In genomic region chr1:17538010-17538409, GRCh38 we compare ENCODE assay signal across 18 cellular contexts. TPM values are rescaled to one million over a fixed set of nuclear protein-coding genes. Genes with fewer than 3 reads are reported as not detected.
A peak's percentile ranks its signal among the peaks of the same experiment; 100 is the strongest.
DNase-seq lines count a peak whose midpoint lies in the region; ATAC-seq, FAIRE-seq and TF ChIP-seq lines count a peak whose summit lies in the region.
"Had no signal": no experiment of that assay in that cellular context is flagged by ENCODE, and none has a peak within 500 bp of the region (broad histone marks: within the 10 kb centered on the region; RNA-seq: fewer than 3 reads in every experiment).

No MANE protein-coding gene starts in this region.

- H3K27me3 ChIP-seq in IMR-90 (ENCODE audit: control insufficient read depth, insufficient read depth, low read length): no peaks in the 10 kb centered on the region
- H3K27me3 ChIP-seq in H1 (replicated peaks in 1 of 4; ENCODE audit: control insufficient read depth in 3 of 4, extremely low read depth in 1 of 4, insufficient read depth in 3 of 4, low read length in 3 of 4): no peaks in the 10 kb centered on the region
- H3K27me3 ChIP-seq in mucosa of rectum (ENCODE audit: control insufficient read depth in 2 of 2, insufficient read depth in 2 of 2, low read length in 2 of 2): no peaks in the 10 kb centered on the region
- peaks cover 0 to 5% (median 0%) of the 10 kb centered on the region in 5 donors for H3K27me3 ChIP-seq in subcutaneous abdominal adipose tissue (ENCODE audit: control insufficient read depth in 5 of 5, insufficient read depth in 4 of 5, low read length in 5 of 5)

- H4K5ac ChIP-seq in IMR-90 (ENCODE audit: low read depth, low read length) (no peak overlapping the region), H1 (ENCODE audit: insufficient read length, low read depth, low read length) (no peak overlapping the region)

- peaks cover 8 to 27% of the 10 kb centered on the region in 2 experiments for H3K79me2 ChIP-seq in H1 (ENCODE audit: control insufficient read depth in 1 of 2, insufficient read depth in 2 of 2, low read length in 2 of 2)

- TF ChIP-seq RAD21 in IMR-90 (IDR thresholded peaks at IDR 0.05; ENCODE audit: low read length) (no peak), H1 (IDR thresholded peaks at IDR 0.05 in 1 of 2, conservative IDR thresholded peaks at IDR 0.05 in 1 of 2; ENCODE audit: low read depth in 2 of 2, low read length in 2 of 2) (no peak)

- no peak overlapping the region for H3K4ac ChIP-seq in IMR-90 (ENCODE audit: low read depth, low read length)
- no peak overlapping the region for H3K4ac ChIP-seq in H1 (replicated peaks; ENCODE audit: insufficient read length, low read depth, low read length)

- no peak for FAIRE-seq in H1 (lab: Jason Lieb, UNC)
- FAIRE-seq: GM18507, islet of Langerhans had no signal

- ATAC-seq in IMR-90 (ENCODE audit: low read depth) (no peak), HG03196 (IDR thresholded peaks at IDR 0.05; ENCODE audit: unreplicated experiment) (no peak)
- ATAC-seq in naive thymus-derived CD8-positive, alpha-beta T cell: no peak
- ATAC-seq: stimulated activated effector memory CD8-positive, alpha-beta T cell treated with anti-CD3 and anti-CD28 coated beads, Interleukin-12 subunit alpha, Interleukin-12 subunit beta, amount 100 ng/mL, for 72 hours had no signal

- POLR2A ChIA-PET in IMR-90 (lab: Charles Lee; ENCODE audit: unreplicated experiment) (no interaction called here), H1 (lab: Charles Lee; ENCODE audit: partially characterized antibody) (interaction anchor here (0.8 to 11.4 kb wide), 8 partner anchors 8 to 67 kb away, joined by 3 to 123 read pairs (median 4); no protein-coding TSS in a partner anchor)
- POLR2A ChIA-PET in naive thymus-derived CD8-positive, alpha-beta T cell (lab: Charles Lee): no interaction called here

- H4K8ac ChIP-seq in IMR-90 (ENCODE audit: low read depth in 2 of 2, low read length in 2 of 2): no peak overlapping the region
- H4K8ac ChIP-seq in H1 (ENCODE audit: extremely low read depth, insufficient read depth, low read length): no peak overlapping the region

- H3K14ac ChIP-seq in IMR-90 (replicated peaks; ENCODE audit: low read depth, low read length) (no peak overlapping the region), H1 (ENCODE audit: insufficient read length) (no peak overlapping the region)

- peaks cover 4 to 18% (median 12%) of the 10 kb centered on the region in 4 donors for H3K4me1 Mint-ChIP-seq in naive thymus-derived CD8-positive, alpha-beta T cell

- BruUV-seq in IMR-90 (replicated peaks; lab: Mats Ljungman, UMichigan): no TSS peak

- TF ChIP-seq POLR2A in IMR-90 (IDR thresholded peaks at IDR 0.05; ENCODE audit: low read depth, low read length): no peak
- no peak for TF ChIP-seq POLR2A in H1 (IDR thresholded peaks at IDR 0.05; ENCODE audit: control extremely low read depth in 1 of 2, low read depth in 2 of 2, low read length in 2 of 2)

- H4K91ac ChIP-seq in IMR-90 (ENCODE audit: insufficient read depth, low read depth, low read length) (no peak overlapping the region), H1 (replicated peaks; ENCODE audit: insufficient read length, low read length) (peak overlapping the region; percentile 21)

- H4K20me1 ChIP-seq in IMR-90 (ENCODE audit: insufficient read depth, low read length) (no peaks in the 10 kb centered on the region), H1 (replicated peaks in 1 of 2; ENCODE audit: control insufficient read depth in 1 of 2, insufficient read depth in 2 of 2, low read length in 2 of 2) (no peaks in the 10 kb centered on the region)

- H3K56ac ChIP-seq in IMR-90 (ENCODE audit: extremely low read depth, insufficient read depth, low read length) (no peak overlapping the region), H1 (replicated peaks; ENCODE audit: insufficient read length, low read depth, low read length) (no peak overlapping the region)

- H2AFZ ChIP-seq in IMR-90 (replicated peaks; ENCODE audit: low read length, poor library complexity) (peak overlapping the region; percentile 40), H1 (ENCODE audit: low read length) (no peak overlapping the region)

- no peak overlapping the region for H2BK15ac ChIP-seq in IMR-90 (ENCODE audit: low read depth, low read length)
- H2BK15ac ChIP-seq in H1 (ENCODE audit: low read length): peak overlapping the region; percentile 10; the same call in 1 of the 2 replicates

- intact Hi-C loops in IMR-90 (cut with micrococcal nuclease): no loop called here

- no peaks in the 10 kb centered on the region for H3K36me3 ChIP-seq in IMR-90 (ENCODE audit: control insufficient read depth, insufficient read depth, low read length)
- H3K36me3 ChIP-seq in H1 (ENCODE audit: control insufficient read depth in 2 of 4, insufficient read depth in 4 of 4, low read length in 3 of 4): no peaks in the 10 kb centered on the region
- H3K36me3 ChIP-seq in mucosa of rectum (ENCODE audit: control insufficient read depth in 2 of 2, insufficient read depth in 2 of 2, low read length in 2 of 2): peaks cover 0 to 3% of the 10 kb centered on the region in 2 donors
- no peaks in the 10 kb centered on the region for H3K36me3 ChIP-seq in subcutaneous abdominal adipose tissue (ENCODE audit: control insufficient read depth in 5 of 5, insufficient read depth in 5 of 5, low read length in 5 of 5)
- H3K36me3 ChIP-seq: neutrophil had no signal

- no peak overlapping the region for H3K18ac ChIP-seq in IMR-90 (ENCODE audit: low read depth, low read length)
- no peak overlapping the region; the same call in 1 of the 2 replicates for H3K18ac ChIP-seq in H1 (ENCODE audit: extremely low read depth, low read length)

- H3K36me3 Mint-ChIP-seq in naive thymus-derived CD8-positive, alpha-beta T cell: no peaks in the 10 kb centered on the region
- H3K36me3 Mint-ChIP-seq: activated CD4-positive, alpha-beta memory T cell treated with anti-CD3 and anti-CD28 coated beads for 36 hours; IgD-negative memory B cell had no signal

- peak overlapping the region in 3 of 10 donors; percentile 6 to 72 (median 43) for H3K4me3 Mint-ChIP-seq in naive thymus-derived CD8-positive, alpha-beta T cell
- H3K4me3 Mint-ChIP-seq: activated CD4-positive, alpha-beta memory T cell treated with anti-CD3 and anti-CD28 coated beads for 36 hours had no signal

- no peak overlapping the region for H3K23ac ChIP-seq in IMR-90 (ENCODE audit: low read depth, low read length)
- no peak overlapping the region for H3K23ac ChIP-seq in H1 (ENCODE audit: insufficient read length)

- peak overlapping the region; percentile 75; the same call in 1 of the 2 replicates for H2BK12ac ChIP-seq in H1 (ENCODE audit: low read depth, low read length)

- peaks cover 8% of the 10 kb centered on the region for H3K4me1 ChIP-seq in IMR-90 (ENCODE audit: control insufficient read depth, insufficient read depth, low read length)
- peaks cover 11 to 28% (median 20%) of the 10 kb centered on the region in 4 experiments for H3K4me1 ChIP-seq in H1 (replicated peaks in 1 of 4; ENCODE audit: control insufficient read depth in 3 of 4, insufficient read depth in 4 of 4, low read length in 3 of 4)
- peaks cover 22 to 31% of the 10 kb centered on the region in 2 donors for H3K4me1 ChIP-seq in mucosa of rectum (ENCODE audit: control insufficient read depth in 2 of 2, insufficient read depth in 2 of 2, low read length in 2 of 2)
- peaks cover 0 to 27% (median 24%) of the 10 kb centered on the region in 5 donors for H3K4me1 ChIP-seq in subcutaneous abdominal adipose tissue (ENCODE audit: control insufficient read depth in 5 of 5, insufficient read depth in 5 of 5, low read length in 5 of 5)

- no peak overlapping the region for H2AK9ac ChIP-seq in IMR-90 (replicated peaks; ENCODE audit: low read depth, low read length, poor library complexity)

- peaks cover 8% of the 10 kb centered on the region; the same call in 1 of the 2 replicates for H3K23me2 ChIP-seq in H1 (ENCODE audit: low read depth, low read length)

- H3K9ac ChIP-seq in IMR-90 (ENCODE audit: low read depth, low read length) (no peak overlapping the region), H1 (replicated peaks in 1 of 4; ENCODE audit: extremely low read depth in 1 of 4, low read depth in 3 of 4, low read length in 3 of 4) (peak overlapping the region in 1 of 4 experiments; percentile 47; a peak in 1 of 7 replicates), mucosa of rectum (ENCODE audit: low read depth in 1 of 2, low read length in 2 of 2) (no peak overlapping the region), subcutaneous abdominal adipose tissue (ENCODE audit: low read length in 5 of 5) (no peak overlapping the region)

- in situ Hi-C loops in IMR-90 (cut with MboI; ENCODE audit: low sequenced_read_pairs): no loop called here

- H3K27ac ChIP-seq in IMR-90 (ENCODE audit: insufficient read depth, low read length) (no peak overlapping the region), H1 (ENCODE audit: low read depth, low read length) (no peak overlapping the region), mucosa of rectum (ENCODE audit: low read depth in 2 of 2, low read length in 2 of 2) (peak overlapping the region; percentile 22 to 43), subcutaneous abdominal adipose tissue (ENCODE audit: low read depth, low read length) (peak overlapping the region; percentile 32)
- H3K27ac ChIP-seq: neutrophil had no signal

- H3K4me3 ChIP-seq in IMR-90 (ENCODE audit: insufficient read depth, low read depth, low read length) (no peak overlapping the region), H1 (ENCODE audit: extremely low read depth in 1 of 4, insufficient read depth in 2 of 4, low read depth in 3 of 4, low read length in 4 of 4) (no peak overlapping the region; a peak in 1 of 8 replicates), mucosa of rectum (ENCODE audit: low read length in 2 of 2) (no peak overlapping the region), subcutaneous abdominal adipose tissue (ENCODE audit: low read depth in 1 of 5, low read length in 5 of 5) (no peak overlapping the region)

- H2BK20ac ChIP-seq in IMR-90 (ENCODE audit: low read depth, low read length) (no peak overlapping the region; the same call in 1 of the 2 replicates), H1 (ENCODE audit: low read length) (peak overlapping the region; percentile 9; the same call in 1 of the 2 replicates)

- H3K4me2 ChIP-seq in IMR-90 (ENCODE audit: low read depth, low read length) (no peak overlapping the region), H1 (ENCODE audit: insufficient read depth in 1 of 2, low read depth in 2 of 2, low read length in 2 of 2) (peak overlapping the region in 1 of 2 experiments; percentile 65; a peak in 2 of 4 replicates)

- no peak for DNase-seq in IMR-90
- no peak for DNase-seq in H1 (ENCODE audit: low read depth in 1 of 2, low spot score in 2 of 2)
- no peak for DNase-seq in naive thymus-derived CD8-positive, alpha-beta T cell
- no peak for DNase-seq in NCI-H2227 treated with DMSO at 0.1 percent for 48 hours (lab: John Stamatoyannopoulos, UW)
- DNase-seq in NOMO-1 (lab: John Stamatoyannopoulos, UW; ENCODE audit: unreplicated experiment in 2 of 2): no peak
- DNase-seq: activated CD4-positive, alpha-beta memory T cell treated with anti-CD3 and anti-CD28 coated beads for 36 hours; activated gamma-delta T cell treated with Interleukin-2 at 50 U/mL for 16 hours; NCI-H524 treated with DMSO at 0.1 percent for 48 hours; stimulated activated CD4-positive, alpha-beta T cell treated with anti-CD3 and anti-CD28 coated beads, Interleukin-2, amount 100 ng/mL, for 24 hours had no signal

- peaks cover 19 to 63% (median 48%) of the 10 kb centered on the region in 5 donors for H3K27me3 Mint-ChIP-seq in naive thymus-derived CD8-positive, alpha-beta T cell

- no peaks in the 10 kb centered on the region for H3K9me1 ChIP-seq in IMR-90 (ENCODE audit: insufficient read depth, low read length)

- no peak overlapping the region for H2BK5ac ChIP-seq in IMR-90 (ENCODE audit: low read depth, low read length, poor library complexity, severe bottlenecking)
- H2BK5ac ChIP-seq in H1 (ENCODE audit: low read depth, low read length): peak overlapping the region; percentile 86

- TF ChIP-seq CTCF in IMR-90 (conservative IDR thresholded peaks at IDR 0.05; ENCODE audit: low read depth, low read length) (no peak), H1 (IDR thresholded peaks at IDR 0.05; ENCODE audit: control extremely low read depth in 1 of 3, insufficient read depth in 1 of 3, low read depth in 1 of 3, low read length in 3 of 3) (no peak)

- TF ChIP-seq EP300 in H1 (IDR thresholded peaks at IDR 0.05; ENCODE audit: borderline replicate concordance in 1 of 2, low read depth in 2 of 2, low read length in 2 of 2): no peak

- H2BK120ac ChIP-seq in IMR-90 (ENCODE audit: low read depth, low read length): no peak overlapping the region
- H2BK120ac ChIP-seq in H1 (replicated peaks; ENCODE audit: low read depth, low read length): peak overlapping the region; percentile 30

- no peak overlapping the region for H3K27ac Mint-ChIP-seq in naive thymus-derived CD8-positive, alpha-beta T cell
- H3K27ac Mint-ChIP-seq: activated CD4-positive, alpha-beta memory T cell treated with anti-CD3 and anti-CD28 coated beads for 36 hours; stimulated activated effector memory CD8-positive, alpha-beta T cell treated with anti-CD3 and anti-CD28 coated beads, Interleukin-12 subunit alpha, Interleukin-12 subunit beta, amount 100 ng/mL, for 72 hours had no signal

- H3K79me1 ChIP-seq in IMR-90 (ENCODE audit: low read depth in 1 of 2, low read length in 2 of 2): peaks cover 14 to 23% of the 10 kb centered on the region in 2 experiments; a peak in 3 of 4 replicates
- H3K79me1 ChIP-seq in H1 (ENCODE audit: low read depth, low read length): peaks cover 8% of the 10 kb centered on the region; the same call in 1 of the 2 replicates

- no peaks in the 10 kb centered on the region for H3K9me3 Mint-ChIP-seq in naive thymus-derived CD8-positive, alpha-beta T cell
- H3K9me3 Mint-ChIP-seq: activated CD4-positive, alpha-beta memory T cell treated with anti-CD3 and anti-CD28 coated beads for 36 hours; IgD-negative memory B cell; stimulated activated effector memory CD8-positive, alpha-beta T cell treated with anti-CD3 and anti-CD28 coated beads, Interleukin-12 subunit alpha, Interleukin-12 subunit beta, amount 100 ng/mL, for 72 hours had no signal

- 60% methylated on average over 1 of the region's 7 CpGs; no CpG with 5 or more reads in 1 of the 2 experiments for whole genome bisulfite sequencing in IMR-90 (ENCODE audit: extremely low coverage in 2 of 2, insufficient read length in 1 of 2), 2 experiments
- WGBS in H1 (ENCODE audit: extremely low coverage in 1 of 2, insufficient coverage in 1 of 2, insufficient read length in 1 of 2, insufficient replicate concordance in 2 of 2, low coverage in 1 of 2, low lambda C conversion rate in 2 of 2, missing lambda C conversion rate in 1 of 2), 2 experiments: 87% methylated on average over 7 of the region's 7 CpGs; no CpG with 5 or more reads in 1 of the 2 experiments

- H2AK5ac ChIP-seq in IMR-90 (ENCODE audit: low read depth, low read length) (no peak overlapping the region), H1 (ENCODE audit: low read depth, low read length) (no peak overlapping the region)

- dilution Hi-C loops in IMR-90 (cut with HindIII; ENCODE audit: low sequenced_read_pairs, unreplicated experiment): no loop called here

- H3K9me3 ChIP-seq in IMR-90 (ENCODE audit: control insufficient read depth, insufficient read depth, low read length) (no peaks in the 10 kb centered on the region), H1 (ENCODE audit: insufficient read depth in 2 of 2, low read depth in 1 of 2, low read length in 1 of 2) (no peaks in the 10 kb centered on the region; a peak in 1 of 4 replicates), mucosa of rectum (ENCODE audit: control insufficient read depth in 2 of 2, low read length in 2 of 2) (no peaks in the 10 kb centered on the region), subcutaneous abdominal adipose tissue (ENCODE audit: control insufficient read depth in 5 of 5, low read length in 5 of 5) (no peaks in the 10 kb centered on the region)
- H3K9me3 ChIP-seq: neutrophil had no signal

- CTCF ChIA-PET in IMR-90 (lab: Yijun Ruan, JAX): interaction anchor here (0.5 to 0.6 kb wide), 2 partner anchors 21 to 93 kb away, joined by 3 read pairs; no protein-coding TSS in a partner anchor
- CTCF ChIA-PET in H1 (lab: Charles Lee; ENCODE audit: partially characterized antibody): interaction anchor here (0.6 to 86.2 kb wide), 10 partner anchors 24 to 123 kb away, joined by 3 to 1640 read pairs (median 4); no protein-coding TSS in a partner anchor

RNA-seq across cellular contexts. Expression of gene ARHGEF10L, which starts 1.5 kb away (rescaled TPM):
- 4.8 and 5.0 TPM in 2 replicates for total RNA-seq in IMR-90 (2012; rRNA removed)
- polyA plus RNA-seq in IMR-90 (2012; rRNA removed) (12.4 and 14.5 TPM in 2 replicates), H1 (2011; rRNA removed) (33.6 and 55.3 TPM in 2 replicates)
- 7.7 and 12.8 TPM in 2 replicates for polyA plus RNA-seq in IMR-90 (2012; cell fraction: cytosol; rRNA removed)
- polyA plus RNA-seq in IMR-90 (2012; cell fraction: nucleus; rRNA removed; ENCODE audit: low replicate concordance): 23.3 and 59.8 TPM in 2 replicates
- 38.0 and 39.6 TPM in 2 replicates for total RNA-seq in H1 (2021; fragmentation: NEBNext Ultra II Directional; extraction: Animal tissue kit (Norgen Biotek cat#: 25700))
- 43.2 TPM for polyA plus RNA-seq in H1 (2011; cell fraction: cytosol; rRNA removed)
- polyA plus RNA-seq in H1 (2011; cell fraction: nucleus; rRNA removed): 171 TPM
- 23.6 to 37.7 TPM (median 33.8 TPM) in 4 replicates for polyA plus RNA-seq in H1 (2012, experiment 1 of 2)
- 27.2 TPM for polyA plus RNA-seq in H1 (2012, experiment 2 of 2)
- 17.0 TPM for polyA plus RNA-seq in H1 (2013, experiment 1 of 2)
- 16.9 TPM for polyA plus RNA-seq in H1 (2013, experiment 2 of 2)
- polyA minus RNA-seq in H1 (2011; rRNA and poly(A)+ RNA removed): 46.7 and 47.4 TPM in 2 replicates
- 33.8 TPM for polyA minus RNA-seq in H1 (2011; cell fraction: cytosol; rRNA and poly(A)+ RNA removed)
- polyA minus RNA-seq in H1 (2011; cell fraction: nucleus; rRNA and poly(A)+ RNA removed): 74.8 TPM
- total RNA-seq in naive thymus-derived CD8-positive, alpha-beta T cell: under 1 TPM; 0.27 to 0.34 TPM
- not detected for polyA plus RNA-seq in naive thymus-derived CD8-positive, alpha-beta T cell
- total RNA-seq: activated CD4-positive, alpha-beta memory T cell treated with anti-CD3 and anti-CD28 coated beads for 36 hours; T-helper 2 cell treated with Interferon-gamma antibody and Interleukin-4, amounts not matched to agents 100 ng/mL and 5 ng/mL, for 36 hours had no signal
- polyA plus RNA-seq: IgD-negative memory B cell had no signal

Comparison
In these comparisons a context has a peak if more than half of its experiments do, and no peak if none do; other contexts are left out.
1. H3K27ac ChIP-seq: peak in mucosa of rectum (2 of 2) and subcutaneous abdominal adipose tissue (single experiment); none in IMR-90 (single experiment) and H1 (single experiment).